14 cellular contexts compared by ENCODE assay signal in the genomic region with DNA sequence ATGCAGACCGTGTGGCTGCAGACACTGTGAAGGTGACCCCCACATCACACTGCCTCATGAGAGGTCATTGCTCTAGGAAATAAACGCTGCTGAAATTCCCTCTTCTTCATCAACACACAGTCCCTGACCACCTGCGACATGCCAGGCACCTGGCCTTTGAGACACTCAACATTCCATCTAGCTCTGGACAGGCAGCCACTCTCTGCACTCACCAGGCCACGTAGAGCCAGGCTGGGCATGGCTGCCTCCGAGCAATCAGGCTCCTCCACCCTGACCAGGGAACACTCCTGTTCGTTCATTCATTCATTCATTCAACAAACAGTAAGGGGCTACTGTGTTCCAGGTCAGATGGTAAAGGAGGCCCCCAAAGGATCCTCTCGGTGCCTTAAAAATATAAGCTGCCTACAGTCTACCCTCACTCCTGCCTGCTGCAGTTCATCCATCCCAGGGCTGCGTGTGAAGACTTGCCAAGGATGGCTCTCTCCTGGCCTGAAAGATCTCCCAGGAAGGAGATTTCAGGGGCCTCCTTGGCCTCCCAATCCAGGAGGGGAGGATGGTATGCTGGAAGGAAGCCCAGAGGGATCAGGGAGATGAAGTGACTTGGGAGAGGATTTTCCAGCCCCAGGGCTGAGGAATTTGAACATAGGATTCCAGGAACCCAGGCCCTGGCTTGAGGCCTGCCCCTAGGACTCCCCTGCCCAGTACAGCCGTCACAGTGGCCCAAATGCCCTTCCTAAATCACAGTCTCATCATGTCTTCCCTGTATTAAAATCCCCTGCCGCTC.
DNase-seq lines count a peak whose midpoint lies in the region; ATAC-seq and TF ChIP-seq lines count a peak whose summit lies in the region.
"Had no signal": no experiment of that assay in that cellular context is flagged by ENCODE, and none has a peak within 500 bp of the region (broad histone marks: within the 10 kb centered on the region; RNA-seq: fewer than 3 reads in every experiment).

No MANE protein-coding gene starts in this region.

- no peaks in the 10 kb centered on the region for H3K36me3 Mint-ChIP-seq in activated CD4-positive, alpha-beta T cell treated with anti-CD3 and anti-CD28 coated beads, Interleukin-2, amount 10 ng/mL, durations not matched to agents 24 days and 14 days (ENCODE audit: low read depth)
- H3K36me3 Mint-ChIP-seq in effector memory CD8-positive, alpha-beta T cell (ENCODE audit: insufficient read depth): no peaks in the 10 kb centered on the region
- H3K36me3 Mint-ChIP-seq: activated naive CD4-positive, alpha-beta T cell treated with anti-CD3 and anti-CD28 coated beads, Interleukin-2, amount 10 ng/mL, durations not matched to agents 7 days and 5 days had no signal

- H3K27me3 ChIP-seq in left ventricle myocardium inferior (ENCODE audit: low read depth) (no peaks in the 10 kb centered on the region), sigmoid colon (no peaks in the 10 kb centered on the region)

- H3K27ac Mint-ChIP-seq in activated CD4-positive, alpha-beta T cell treated with anti-CD3 and anti-CD28 coated beads, Interleukin-2, amount 10 ng/mL, durations not matched to agents 24 days and 14 days: no peak overlapping the region
- no peak overlapping the region for H3K27ac Mint-ChIP-seq in effector memory CD8-positive, alpha-beta T cell
- H3K27ac Mint-ChIP-seq: activated naive CD4-positive, alpha-beta T cell treated with anti-CD3 and anti-CD28 coated beads, Interleukin-2, amount 10 ng/mL, durations not matched to agents 7 days and 5 days had no signal

- peak in 1 of 4 donors; percentile 33 for TF ChIP-seq EP300 in sigmoid colon (IDR thresholded peaks at IDR 0.05)

- peak overlapping the region; percentile 95 for H3K27ac ChIP-seq in left ventricle myocardium inferior (replicated peaks)
- peak overlapping the region; percentile 94 to 98 (median 98) for H3K27ac ChIP-seq in sigmoid colon

- H3K36me3 ChIP-seq in left ventricle myocardium inferior (peaks cover 3% of the 10 kb centered on the region), sigmoid colon (peaks cover 0 to 9% (median 4%) of the 10 kb centered on the region in 4 donors)

- intact Hi-C loops in left ventricle myocardium inferior (cut with micrococcal nuclease) (no loop called here), sigmoid colon (cut with DNase I) (no loop called here)
- intact Hi-C loops in activated CD4-positive, alpha-beta T cell treated with anti-CD3 and anti-CD28 coated beads, Interleukin-2, amount 10 ng/mL, durations not matched to agents 24 days and 14 days (cut with micrococcal nuclease): no loop called here

- no peak for TF ChIP-seq POLR2A in sigmoid colon (IDR thresholded peaks at IDR 0.05)

- H3K9me3 Mint-ChIP-seq in activated CD4-positive, alpha-beta T cell treated with anti-CD3 and anti-CD28 coated beads, Interleukin-2, amount 10 ng/mL, durations not matched to agents 24 days and 14 days: no peaks in the 10 kb centered on the region
- no peaks in the 10 kb centered on the region for H3K9me3 Mint-ChIP-seq in effector memory CD8-positive, alpha-beta T cell
- H3K9me3 Mint-ChIP-seq: activated naive CD4-positive, alpha-beta T cell treated with anti-CD3 and anti-CD28 coated beads, Interleukin-2, amount 10 ng/mL, durations not matched to agents 7 days and 5 days had no signal

- 77 to 82% methylated on average over 10 of the region's 10 CpGs for WGBS in sigmoid colon, 2 donors

- no peaks in the 10 kb centered on the region for H3K9me3 ChIP-seq in left ventricle myocardium inferior (replicated peaks)
- H3K9me3 ChIP-seq in sigmoid colon: no peaks in the 10 kb centered on the region
- H3K9me3 ChIP-seq: mucosa of descending colon had no signal

- no peak overlapping the region for H3K4me3 Mint-ChIP-seq in activated CD4-positive, alpha-beta T cell treated with anti-CD3 and anti-CD28 coated beads, Interleukin-2, amount 10 ng/mL, durations not matched to agents 24 days and 14 days
- no peak overlapping the region for H3K4me3 Mint-ChIP-seq in effector memory CD8-positive, alpha-beta T cell
- H3K4me3 Mint-ChIP-seq: activated naive CD4-positive, alpha-beta T cell treated with anti-CD3 and anti-CD28 coated beads, Interleukin-2, amount 10 ng/mL, durations not matched to agents 7 days and 5 days had no signal

- peak; percentile 48 for DNase-seq in AG20443 (ENCODE audit: low spot score)
- peak; percentile 71 for DNase-seq in amniotic epithelial cell (ENCODE audit: low read depth)
- peak; percentile 11 for DNase-seq in left ventricle myocardium inferior
- DNase-seq in sigmoid colon: no peak
- DNase-seq in activated CD4-positive, alpha-beta T cell treated with anti-CD3 and anti-CD28 coated beads, Interleukin-2, amount 10 ng/mL, durations not matched to agents 24 days and 14 days: no peak
- DNase-seq in effector memory CD8-positive, alpha-beta T cell: no peak
- DNase-seq: activated naive CD4-positive, alpha-beta T cell treated with anti-CD3 and anti-CD28 coated beads, Interleukin-2, amount 10 ng/mL, durations not matched to agents 7 days and 5 days; NCI-H1092 treated with DMSO at 0.1 percent for 48 hours; OCI-M1 had no signal

- peaks cover 5% of the 10 kb centered on the region for H3K4me1 Mint-ChIP-seq in activated CD4-positive, alpha-beta T cell treated with anti-CD3 and anti-CD28 coated beads, Interleukin-2, amount 10 ng/mL, durations not matched to agents 24 days and 14 days
- H3K4me1 Mint-ChIP-seq in effector memory CD8-positive, alpha-beta T cell (ENCODE audit: low read depth in 2 of 2): peaks cover 0 to 2% of the 10 kb centered on the region in 2 donors

- ATAC-seq in GM18861 (IDR thresholded peaks at IDR 0.05; ENCODE audit: unreplicated experiment): no peak
- no peak for ATAC-seq in effector memory CD8-positive, alpha-beta T cell (replicated peaks)
- no peak for ATAC-seq in GM19395 (IDR thresholded peaks at IDR 0.05; ENCODE audit: unreplicated experiment)
- ATAC-seq: activated CD4-positive, CD25-positive, alpha-beta regulatory T cell treated with anti-CD3 and anti-CD28 coated beads, Interleukin-2, amount 50 U/mL, for 24 hours; esophagus mucosa; mucosa of descending colon had no signal

- H3K4me1 ChIP-seq in left ventricle myocardium inferior: peaks cover 100% of the 10 kb centered on the region
- peaks cover 0 to 100% (median 85%) of the 10 kb centered on the region in 4 donors for H3K4me1 ChIP-seq in sigmoid colon

- peaks cover 13% of the 10 kb centered on the region for H3K27me3 Mint-ChIP-seq in activated CD4-positive, alpha-beta T cell treated with anti-CD3 and anti-CD28 coated beads, Interleukin-2, amount 10 ng/mL, durations not matched to agents 24 days and 14 days
- H3K27me3 Mint-ChIP-seq in effector memory CD8-positive, alpha-beta T cell: peaks cover 23 to 43% of the 10 kb centered on the region in 2 donors

- TF ChIP-seq CTCF in left ventricle myocardium inferior (IDR thresholded peaks at IDR 0.05; ENCODE audit: borderline replicate concordance): no peak
- TF ChIP-seq CTCF in sigmoid colon (IDR thresholded peaks at IDR 0.05): no peak

- H3K4me3 ChIP-seq in left ventricle myocardium inferior (peak overlapping the region; percentile 84), sigmoid colon (peak overlapping the region; percentile 6 to 80 (median 68))
- H3K4me3 ChIP-seq: mucosa of descending colon had no signal

Comparison
In these comparisons a context has a peak if more than half of its experiments do, and no peak if none do; other contexts are left out.
1. DNase-seq: peak in AG20443 (single experiment), amniotic epithelial cell (single experiment) and left ventricle myocardium inferior (single experiment); none in sigmoid colon (single experiment), activated CD4-positive, alpha-beta T cell treated with anti-CD3 and anti-CD28 coated beads, Interleukin-2, amount 10 ng/mL, durations not matched to agents 24 days and 14 days (single experiment) and effector memory CD8-positive, alpha-beta T cell (0 of 3).